Comparison of ENCODE assay signal across 8 cellular contexts in the genomic region with DNA sequence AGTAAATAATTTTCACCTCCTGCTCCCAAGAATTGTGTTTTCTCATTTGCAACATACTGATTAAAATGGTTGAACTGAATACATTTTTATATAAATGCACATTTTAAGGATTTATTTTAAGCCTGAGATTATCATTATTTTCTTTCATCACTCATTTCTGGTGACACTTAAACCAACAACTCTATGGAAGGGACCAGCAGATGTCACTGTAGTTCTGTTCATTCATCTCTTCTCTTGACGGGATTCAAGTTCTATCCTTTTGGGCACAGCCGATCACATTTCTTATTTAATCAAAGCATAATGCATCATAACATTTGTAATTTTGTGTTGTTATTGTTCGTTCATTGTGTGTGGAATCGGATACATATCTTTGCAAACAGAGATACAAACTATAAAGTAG.
DNase-seq lines count a peak whose midpoint lies in the region; ATAC-seq and TF ChIP-seq lines count a peak whose summit lies in the region.

No MANE protein-coding gene starts in this region.

- H3K27me3 ChIP-seq in Panc1 (ENCODE audit: control insufficient read depth, insufficient read depth, low read length) (no peaks in the 10 kb centered on the region), psoas muscle (ENCODE audit: insufficient read depth in 3 of 3, low read length in 2 of 3) (no peaks in the 10 kb centered on the region)

- intact Hi-C loops in Panc1 (cut with micrococcal nuclease; ENCODE audit: unreplicated experiment): loop anchor here (10.0 kb wide), 1 partner anchor 1017 kb away; no protein-coding TSS in a partner anchor
- intact Hi-C loops in psoas muscle (cut with DNase I): loop anchor here (5.0 to 10.0 kb wide), 6 partner anchors 184 to 1019 kb away; partner anchors contain the start of gene ZNF521 (in 2 of the 2)

- H3K27ac ChIP-seq in Panc1 (ENCODE audit: low read length) (no peak overlapping the region), psoas muscle (no peak overlapping the region)

- DNase-seq in NCI-H2196 (lab: John Stamatoyannopoulos, UW; ENCODE audit: unreplicated experiment) (peak; percentile 6), NCI-H2196 treated with DMSO at 0.1 percent for 48 hours (lab: John Stamatoyannopoulos, UW; ENCODE audit: unreplicated experiment) (no peak), Panc1 (ENCODE audit: low read depth, low spot score) (no peak), fibroblast of the aortic adventitia (ENCODE audit: low read depth) (peak; percentile 75), psoas muscle (no peak), omental fat pad (ENCODE audit: low spot score) (no peak), COLO829 (ENCODE audit: low spot score) (no peak)

- 9 to 18% (median 12%) methylated on average over 4 of the region's 4 CpGs for WGBS in psoas muscle, 3 donors

- in situ Hi-C loops in Panc1 (cut with HindIII; ENCODE audit: low pct_unique_long_range_greater_than_20kb, low sequenced_read_pairs): no loop called here

- H3K4me1 ChIP-seq in Panc1 (ENCODE audit: control insufficient read depth, insufficient read depth, low read length): no peaks in the 10 kb centered on the region
- no peaks in the 10 kb centered on the region for H3K4me1 ChIP-seq in psoas muscle

- H3K4me3 ChIP-seq in Panc1 (ENCODE audit: low read depth in 2 of 2, low read length in 2 of 2) (no peak overlapping the region), fibroblast of the aortic adventitia (ENCODE audit: low read depth, low read length) (no peak overlapping the region), psoas muscle (no peak overlapping the region)

- no peak; the same call in 1 of the 2 replicates for ATAC-seq in Panc1
- ATAC-seq in psoas muscle: peak in 3 of 4 donors; percentile 62 to 80 (median 68)
- no peak for ATAC-seq in GM21576 (IDR thresholded peaks at IDR 0.05; ENCODE audit: unreplicated experiment)
- no peak for ATAC-seq in omental fat pad (ENCODE audit: low FRiP score)

- no peaks in the 10 kb centered on the region for H3K9me3 ChIP-seq in Panc1 (ENCODE audit: control insufficient read depth, insufficient read depth, low read depth, low read length)
- no peaks in the 10 kb centered on the region for H3K9me3 ChIP-seq in psoas muscle

- CTCF ChIA-PET in Panc1 (lab: Charles Lee): interaction anchor here (0.8 kb wide), 1 partner anchor 664 kb away, joined by 3 read pairs; no protein-coding TSS in a partner anchor

- POLR2A ChIA-PET in Panc1 (lab: Charles Lee): no interaction called here

- BruUV-seq in Panc1 (replicated peaks; lab: Mats Ljungman, UMichigan): no TSS peak

- TF ChIP-seq CTCF in Panc1 (IDR thresholded peaks at IDR 0.05): peak; percentile 46; the same call in 1 of the 2 replicates
- peak; percentile 52 for TF ChIP-seq CTCF in fibroblast of the aortic adventitia (IDR thresholded peaks at IDR 0.05; ENCODE audit: insufficient read depth, low read length)
- peak; percentile 72 for TF ChIP-seq CTCF in psoas muscle (IDR thresholded peaks at IDR 0.05)
- TF ChIP-seq CTCF in omental fat pad (IDR thresholded peaks at IDR 0.05): no peak

- no peaks in the 10 kb centered on the region for H3K36me3 ChIP-seq in Panc1 (ENCODE audit: control insufficient read depth, insufficient read depth, low read length)
- H3K36me3 ChIP-seq in psoas muscle (ENCODE audit: insufficient read depth in 1 of 2, low read depth in 1 of 2): no peaks in the 10 kb centered on the region

Comparison
In these comparisons a context has a peak if more than half of its experiments do, and no peak if none do; other contexts are left out.
1. DNase-seq: peak in NCI-H2196 (single experiment) and fibroblast of the aortic adventitia (single experiment); none in NCI-H2196 treated with DMSO at 0.1 percent for 48 hours (single experiment), Panc1 (single experiment), psoas muscle (0 of 2), omental fat pad (single experiment) and COLO829 (single experiment).
2. ATAC-seq: peak in psoas muscle (3 of 4); none in Panc1 (single experiment), GM21576 (single experiment) and omental fat pad (single experiment).
3. CTCF ChIP-seq: peak in Panc1 (single experiment), fibroblast of the aortic adventitia (single experiment) and psoas muscle (single experiment); none in omental fat pad (0 of 3).